1 cellular context compared by ENCODE assay signal in the genomic region with DNA sequence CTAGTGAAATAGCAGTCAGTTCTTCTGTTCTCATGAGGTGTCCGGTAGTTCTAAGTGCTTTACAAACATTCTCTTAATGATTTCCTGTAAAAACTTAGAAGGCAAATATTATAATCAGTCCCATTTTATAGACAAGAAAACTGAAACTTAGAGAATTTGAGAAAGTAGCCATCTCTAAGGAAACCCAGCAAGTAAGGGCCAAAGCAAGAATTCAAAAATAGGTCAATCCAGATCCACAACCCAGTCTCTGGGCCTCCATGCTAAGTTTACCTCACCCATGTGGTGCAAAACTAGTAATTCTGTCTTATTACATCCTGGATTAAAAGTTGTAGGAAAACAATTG.
TF ChIP-seq lines count a peak whose summit lies in the region.

No MANE protein-coding gene starts in this region.

TF ChIP-seq in HepG2, 621 proteins besides CTCF, POLR2A, EP300 and RAD21 (continues in another document):
- TF ChIP-seq SRSF4 (IDR thresholded peaks at IDR 0.05; ENCODE audit: low read depth, low read length, poor library complexity, severe bottlenecking) (no peak), ZNF749 (CRISPR knock-in tag; IDR thresholded peaks at IDR 0.05; ENCODE audit: borderline replicate concordance) (no peak), ZBTB21 (CRISPR knock-in tag; IDR thresholded peaks at IDR 0.05) (no peak), ELF3 (CRISPR knock-in tag; IDR thresholded peaks at IDR 0.05) (peak; percentile 7; the same call in 1 of the 2 replicates), SOX13 (IDR thresholded peaks at IDR 0.05) (no peak), SOX13 (CRISPR knock-in tag; conservative IDR thresholded peaks at IDR 0.05 in 1 of 2, IDR thresholded peaks at IDR 0.05 in 1 of 2) (no peak), KMT2B (CRISPR knock-in tag; IDR thresholded peaks at IDR 0.05) (no peak), ZNF205 (CRISPR knock-in tag; IDR thresholded peaks at IDR 0.05) (no peak), HOXA7 (CRISPR knock-in tag; IDR thresholded peaks at IDR 0.05) (0 out of 2 replicates have a peak, but pooled peaks have one; percentile 35), MTERF4 (CRISPR knock-in tag; IDR thresholded peaks at IDR 0.05) (no peak), CSRNP1 (CRISPR knock-in tag; IDR thresholded peaks at IDR 0.05) (peak; percentile 22; the same call in 1 of the 2 replicates), RXRA (CRISPR knock-in tag; IDR thresholded peaks at IDR 0.05) (no peak), ZFP90 (CRISPR knock-in tag; IDR thresholded peaks at IDR 0.05; ENCODE audit: borderline replicate concordance) (0 out of 2 replicates have a peak, but pooled peaks have one; percentile 4), ZNF24 (IDR thresholded peaks at IDR 0.05) (peak; percentile 7; the same call in 1 of the 2 replicates), TP53 (CRISPR knock-in tag; conservative IDR thresholded peaks at IDR 0.05) (no peak), MBD4 (IDR thresholded peaks at IDR 0.05; ENCODE audit: borderline replicate concordance, low read length) (no peak; the same call in 1 of the 2 replicates), HOXA5 (CRISPR knock-in tag; IDR thresholded peaks at IDR 0.05) (peak; percentile 8; the same call in 1 of the 2 replicates), ZNF503 (CRISPR knock-in tag; IDR thresholded peaks at IDR 0.05) (no peak), ZNF225 (CRISPR knock-in tag; IDR thresholded peaks at IDR 0.05) (no peak), FOXC1 (CRISPR knock-in tag; IDR thresholded peaks at IDR 0.05; ENCODE audit: borderline replicate concordance) (no peak), SPEN (CRISPR knock-in tag; IDR thresholded peaks at IDR 0.05; ENCODE audit: low read depth) (no peak), ZMAT3 (CRISPR knock-in tag; conservative IDR thresholded peaks at IDR 0.05) (0 out of 2 replicates have a peak, but pooled peaks have one; percentile 7), ZNF713 (CRISPR knock-in tag; IDR thresholded peaks at IDR 0.05) (no peak), IRX3 (CRISPR knock-in tag; IDR thresholded peaks at IDR 0.05; ENCODE audit: borderline replicate concordance, low read depth) (no peak), MAF1 (CRISPR knock-in tag; IDR thresholded peaks at IDR 0.05; ENCODE audit: borderline replicate concordance) (no peak), ZNF557 (CRISPR knock-in tag; IDR thresholded peaks at IDR 0.05) (no peak), ZBTB8A (CRISPR knock-in tag; IDR thresholded peaks at IDR 0.05; ENCODE audit: borderline replicate concordance, low read depth) (no peak), ZNF234 (CRISPR knock-in tag; conservative IDR thresholded peaks at IDR 0.05) (no peak), ZNF280D (CRISPR knock-in tag; IDR thresholded peaks at IDR 0.05) (0 out of 2 replicates have a peak, but pooled peaks have one; percentile 36), ELF1 (CRISPR knock-in tag; IDR thresholded peaks at IDR 0.05) (no peak), NAIF1 (CRISPR knock-in tag; IDR thresholded peaks at IDR 0.05; ENCODE audit: borderline replicate concordance) (no peak), PRDM10 (CRISPR knock-in tag; IDR thresholded peaks at IDR 0.05; ENCODE audit: low read depth) (no peak), TCF7 (IDR thresholded peaks at IDR 0.05; ENCODE audit: low read depth) (no peak), HNRNPL (IDR thresholded peaks at IDR 0.05; ENCODE audit: low read depth, low read length) (no peak), ZNF446 (CRISPR knock-in tag; IDR thresholded peaks at IDR 0.05) (no peak), ZMYM4 (CRISPR knock-in tag; IDR thresholded peaks at IDR 0.05) (no peak), SSRP1 (CRISPR knock-in tag; IDR thresholded peaks at IDR 0.05) (peak; percentile 94), NFIC (IDR thresholded peaks at IDR 0.05; ENCODE audit: low read length) (no peak), TAF15 (IDR thresholded peaks at IDR 0.05; ENCODE audit: low read depth, low read length, poor library complexity, severe bottlenecking) (no peak), ZNF816 (CRISPR knock-in tag; IDR thresholded peaks at IDR 0.05; ENCODE audit: borderline replicate concordance) (no peak)
- TF ChIP-seq, protein P1, sequence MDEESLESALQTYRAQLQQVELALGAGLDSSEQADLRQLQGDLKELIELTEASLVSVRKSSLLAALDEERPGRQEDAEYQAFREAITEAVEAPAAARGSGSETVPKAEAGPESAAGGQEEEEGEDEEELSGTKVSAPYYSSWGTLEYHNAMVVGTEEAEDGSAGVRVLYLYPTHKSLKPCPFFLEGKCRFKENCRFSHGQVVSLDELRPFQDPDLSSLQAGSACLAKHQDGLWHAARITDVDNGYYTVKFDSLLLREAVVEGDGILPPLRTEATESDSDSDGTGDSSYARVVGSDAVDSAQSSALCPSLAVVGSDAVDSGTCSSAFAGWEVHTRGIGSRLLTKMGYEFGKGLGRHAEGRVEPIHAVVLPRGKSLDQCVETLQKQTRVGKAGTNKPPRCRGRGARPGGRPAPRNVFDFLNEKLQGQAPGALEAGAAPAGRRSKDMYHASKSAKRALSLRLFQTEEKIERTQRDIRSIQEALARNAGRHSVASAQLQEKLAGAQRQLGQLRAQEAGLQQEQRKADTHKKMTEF (CRISPR knock-in tag; IDR thresholded peaks at IDR 0.05) = peak; percentile 38; the same call in 1 of the 2 replicates
- TF ChIP-seq, protein P2, sequence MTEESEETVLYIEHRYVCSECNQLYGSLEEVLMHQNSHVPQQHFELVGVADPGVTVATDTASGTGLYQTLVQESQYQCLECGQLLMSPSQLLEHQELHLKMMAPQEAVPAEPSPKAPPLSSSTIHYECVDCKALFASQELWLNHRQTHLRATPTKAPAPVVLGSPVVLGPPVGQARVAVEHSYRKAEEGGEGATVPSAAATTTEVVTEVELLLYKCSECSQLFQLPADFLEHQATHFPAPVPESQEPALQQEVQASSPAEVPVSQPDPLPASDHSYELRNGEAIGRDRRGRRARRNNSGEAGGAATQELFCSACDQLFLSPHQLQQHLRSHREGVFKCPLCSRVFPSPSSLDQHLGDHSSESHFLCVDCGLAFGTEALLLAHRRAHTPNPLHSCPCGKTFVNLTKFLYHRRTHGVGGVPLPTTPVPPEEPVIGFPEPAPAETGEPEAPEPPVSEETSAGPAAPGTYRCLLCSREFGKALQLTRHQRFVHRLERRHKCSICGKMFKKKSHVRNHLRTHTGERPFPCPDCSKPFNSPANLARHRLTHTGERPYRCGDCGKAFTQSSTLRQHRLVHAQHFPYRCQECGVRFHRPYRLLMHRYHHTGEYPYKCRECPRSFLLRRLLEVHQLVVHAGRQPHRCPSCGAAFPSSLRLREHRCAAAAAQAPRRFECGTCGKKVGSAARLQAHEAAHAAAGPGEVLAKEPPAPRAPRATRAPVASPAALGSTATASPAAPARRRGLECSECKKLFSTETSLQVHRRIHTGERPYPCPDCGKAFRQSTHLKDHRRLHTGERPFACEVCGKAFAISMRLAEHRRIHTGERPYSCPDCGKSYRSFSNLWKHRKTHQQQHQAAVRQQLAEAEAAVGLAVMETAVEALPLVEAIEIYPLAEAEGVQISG (CRISPR knock-in tag; IDR thresholded peaks at IDR 0.05) = no peak
- TF ChIP-seq, protein P3, sequence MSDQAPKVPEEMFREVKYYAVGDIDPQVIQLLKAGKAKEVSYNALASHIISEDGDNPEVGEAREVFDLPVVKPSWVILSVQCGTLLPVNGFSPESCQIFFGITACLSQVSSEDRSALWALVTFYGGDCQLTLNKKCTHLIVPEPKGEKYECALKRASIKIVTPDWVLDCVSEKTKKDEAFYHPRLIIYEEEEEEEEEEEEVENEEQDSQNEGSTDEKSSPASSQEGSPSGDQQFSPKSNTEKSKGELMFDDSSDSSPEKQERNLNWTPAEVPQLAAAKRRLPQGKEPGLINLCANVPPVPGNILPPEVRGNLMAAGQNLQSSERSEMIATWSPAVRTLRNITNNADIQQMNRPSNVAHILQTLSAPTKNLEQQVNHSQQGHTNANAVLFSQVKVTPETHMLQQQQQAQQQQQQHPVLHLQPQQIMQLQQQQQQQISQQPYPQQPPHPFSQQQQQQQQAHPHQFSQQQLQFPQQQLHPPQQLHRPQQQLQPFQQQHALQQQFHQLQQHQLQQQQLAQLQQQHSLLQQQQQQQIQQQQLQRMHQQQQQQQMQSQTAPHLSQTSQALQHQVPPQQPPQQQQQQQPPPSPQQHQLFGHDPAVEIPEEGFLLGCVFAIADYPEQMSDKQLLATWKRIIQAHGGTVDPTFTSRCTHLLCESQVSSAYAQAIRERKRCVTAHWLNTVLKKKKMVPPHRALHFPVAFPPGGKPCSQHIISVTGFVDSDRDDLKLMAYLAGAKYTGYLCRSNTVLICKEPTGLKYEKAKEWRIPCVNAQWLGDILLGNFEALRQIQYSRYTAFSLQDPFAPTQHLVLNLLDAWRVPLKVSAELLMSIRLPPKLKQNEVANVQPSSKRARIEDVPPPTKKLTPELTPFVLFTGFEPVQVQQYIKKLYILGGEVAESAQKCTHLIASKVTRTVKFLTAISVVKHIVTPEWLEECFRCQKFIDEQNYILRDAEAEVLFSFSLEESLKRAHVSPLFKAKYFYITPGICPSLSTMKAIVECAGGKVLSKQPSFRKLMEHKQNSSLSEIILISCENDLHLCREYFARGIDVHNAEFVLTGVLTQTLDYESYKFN (CRISPR knock-in tag; conservative IDR thresholded peaks at IDR 0.05) = 0 out of 2 replicates have a peak, but pooled peaks have one; percentile 25
